ENCODE assay signal across 18 cellular contexts in the genomic region with DNA sequence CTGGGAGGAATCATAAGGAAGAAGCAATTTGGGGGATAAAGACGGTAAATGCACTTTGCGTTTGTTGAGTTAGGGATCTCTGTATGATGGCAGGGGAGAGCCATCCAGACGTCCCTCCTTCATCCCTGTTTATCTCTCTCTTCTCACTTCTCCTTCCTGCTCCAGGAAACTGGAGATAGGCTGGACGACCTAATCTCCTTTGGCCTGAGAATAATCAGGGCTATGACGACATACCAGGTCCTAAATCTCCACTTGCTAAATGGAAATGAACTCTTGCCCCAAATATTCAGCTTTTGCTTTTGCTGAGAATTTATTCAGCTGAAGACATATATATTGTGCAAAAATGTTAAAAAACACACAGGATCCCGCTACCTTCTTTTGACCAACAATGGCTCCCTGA.
DNase-seq lines count a peak whose midpoint lies in the region; TF ChIP-seq lines count a peak whose summit lies in the region.
"Had no signal": no experiment of that assay in that cellular context is flagged by ENCODE, and none has a peak within 500 bp of the region (broad histone marks: within the 10 kb centered on the region; RNA-seq: fewer than 3 reads in every experiment).

No MANE protein-coding gene starts in this region.

- WGBS in GM23248 (ENCODE audit: low coverage in 1 of 2, low lambda C conversion rate in 2 of 2, missing lambda C conversion rate in 2 of 2), 2 experiments: 59 to 68% methylated on average over 6 of the region's 6 CpGs
- WGBS in suprapubic skin: 53% methylated on average over 6 of the region's 6 CpGs

- no peak overlapping the region for H3K4me3 Mint-ChIP-seq in activated T-helper 1 cell treated with anti-CD3 and anti-CD28 coated beads, Interleukin-12 subunit alpha, Interleukin-12 subunit beta, Interleukin-2, Interleukin-4 antibody, amounts not matched to agents 30 ng/mL and 10 ng/mL and 1 ng/mL, durations not matched to agents 14 hours and 24 hours and 36 hours
- H3K4me3 Mint-ChIP-seq: stimulated activated naive CD8-positive, alpha-beta T cell treated with anti-CD3 and anti-CD28 coated beads, Interleukin-15, amount 100 ng/mL, for 72 hours had no signal

- no peak overlapping the region; the same call in 1 of the 2 replicates for H2AFZ ChIP-seq in GM23248

- H3K36me3 ChIP-seq in GM23248 (ENCODE audit: low read depth): no peaks in the 10 kb centered on the region
- H3K36me3 ChIP-seq in skeletal muscle satellite cell (ENCODE audit: insufficient read depth, low read length): no peaks in the 10 kb centered on the region
- H3K36me3 ChIP-seq in suprapubic skin: no peaks in the 10 kb centered on the region
- H3K36me3 ChIP-seq: BE2C had no signal

- H3K4me2 ChIP-seq in GM23248 (ENCODE audit: unreplicated experiment) (peak overlapping the region; percentile 58), skeletal muscle satellite cell (ENCODE audit: low read length) (peak overlapping the region; percentile 78)

- H3K9me2 ChIP-seq in GM23248 (ENCODE audit: insufficient read depth): no peaks in the 10 kb centered on the region

- H3F3A ChIP-seq in GM23248 (ENCODE audit: insufficient read depth): peaks cover 33% of the 10 kb centered on the region

- in situ Hi-C loops in GM23248 (cut with MboI): no loop called here

- peaks cover 22% of the 10 kb centered on the region for H3K36me3 Mint-ChIP-seq in activated T-helper 1 cell treated with anti-CD3 and anti-CD28 coated beads, Interleukin-12 subunit alpha, Interleukin-12 subunit beta, Interleukin-2, Interleukin-4 antibody, amounts not matched to agents 30 ng/mL and 10 ng/mL and 1 ng/mL, durations not matched to agents 14 hours and 24 hours and 36 hours (ENCODE audit: low read depth)

- no peak for TF ChIP-seq POLR2A in suprapubic skin (IDR thresholded peaks at IDR 0.05)

- H3K9me3 ChIP-seq in GM23248 (ENCODE audit: low read depth): no peaks in the 10 kb centered on the region
- H3K9me3 ChIP-seq in skeletal muscle satellite cell (replicated peaks; ENCODE audit: low read length): no peaks in the 10 kb centered on the region
- H3K9me3 ChIP-seq in suprapubic skin: no peaks in the 10 kb centered on the region
- H3K9me3 ChIP-seq: BE2C had no signal

- no peak for TF ChIP-seq EP300 in suprapubic skin (IDR thresholded peaks at IDR 0.05)

- H3K9ac ChIP-seq in GM23248 (peak overlapping the region; percentile 77), skeletal muscle satellite cell (ENCODE audit: low read depth, low read length) (peak overlapping the region; percentile 73)

- H4K20me1 ChIP-seq in GM23248 (ENCODE audit: insufficient read depth): no peaks in the 10 kb centered on the region

- H3K4me3 ChIP-seq in GM23248: peak overlapping the region; percentile 39
- H3K4me3 ChIP-seq in foreskin fibroblast (ENCODE audit: low read depth in 1 of 2, low read length in 2 of 2): no peak overlapping the region
- no peak overlapping the region for H3K4me3 ChIP-seq in skeletal muscle satellite cell (ENCODE audit: low read length)
- no peak overlapping the region for H3K4me3 ChIP-seq in suprapubic skin
- H3K4me3 ChIP-seq: GM12878, SK-N-MC had no signal

- H3K27me3 Mint-ChIP-seq in activated T-helper 1 cell treated with anti-CD3 and anti-CD28 coated beads, Interleukin-12 subunit alpha, Interleukin-12 subunit beta, Interleukin-2, Interleukin-4 antibody, amounts not matched to agents 30 ng/mL and 10 ng/mL and 1 ng/mL, durations not matched to agents 14 hours and 24 hours and 36 hours (ENCODE audit: insufficient read depth): no peaks in the 10 kb centered on the region

- TF ChIP-seq CTCF in foreskin fibroblast (IDR thresholded peaks at IDR 0.05; ENCODE audit: low read depth, low read length) (no peak), suprapubic skin (IDR thresholded peaks at IDR 0.05) (no peak)

- H3K27me3 ChIP-seq in GM23248 (replicated peaks; ENCODE audit: insufficient read depth) (no peaks in the 10 kb centered on the region), skeletal muscle satellite cell (ENCODE audit: control insufficient read depth, insufficient read depth, low read length) (no peaks in the 10 kb centered on the region), suprapubic skin (no peaks in the 10 kb centered on the region)
- H3K27me3 ChIP-seq: BE2C had no signal

- DNase-seq in GM23248 (peak; percentile 46), amniotic epithelial cell (ENCODE audit: low read depth) (peak; percentile 94), foreskin fibroblast (peak; percentile 59 to 76), A172 (ENCODE audit: low spot score) (no peak), suprapubic skin (ENCODE audit: low spot score in 2 of 2) (no peak)
- no peak for DNase-seq in stimulated activated CD4-positive, alpha-beta T cell treated with anti-CD3 and anti-CD28 coated beads, Interleukin-12 subunit alpha, Interleukin-12 subunit beta, amount 100 ng/mL, for 4 hours
- no peak for DNase-seq in activated T-helper 1 cell treated with anti-CD3 and anti-CD28 coated beads, Interleukin-12 subunit alpha, Interleukin-12 subunit beta, Interleukin-2, Interleukin-4 antibody, amounts not matched to agents 30 ng/mL and 10 ng/mL and 1 ng/mL, durations not matched to agents 14 hours and 24 hours and 36 hours (ENCODE audit: low spot score)
- DNase-seq: activated gamma-delta T cell; BE2C; GDM1; Karpas-422; NCI-H1105; NCI-H2171; stimulated activated CD4-positive, alpha-beta T cell treated with anti-CD3 and anti-CD28 coated beads, Interleukin-2, amount 100 ng/mL, for 24 hours; stimulated activated naive CD8-positive, alpha-beta T cell treated with anti-CD3 and anti-CD28 coated beads, Interleukin-15, amount 100 ng/mL, for 72 hours had no signal

- no peaks in the 10 kb centered on the region for H3K79me2 ChIP-seq in GM23248 (ENCODE audit: insufficient read depth)

- peaks cover 24% of the 10 kb centered on the region for H3K9me3 Mint-ChIP-seq in activated T-helper 1 cell treated with anti-CD3 and anti-CD28 coated beads, Interleukin-12 subunit alpha, Interleukin-12 subunit beta, Interleukin-2, Interleukin-4 antibody, amounts not matched to agents 30 ng/mL and 10 ng/mL and 1 ng/mL, durations not matched to agents 14 hours and 24 hours and 36 hours

- intact Hi-C loops in activated T-helper 1 cell treated with anti-CD3 and anti-CD28 coated beads, Interleukin-12 subunit alpha, Interleukin-12 subunit beta, Interleukin-2, Interleukin-4 antibody, amounts not matched to agents 30 ng/mL and 10 ng/mL and 1 ng/mL, durations not matched to agents 14 hours and 24 hours and 36 hours (cut with micrococcal nuclease): loop anchor here (10.0 kb wide), 3 partner anchors 181 to 1779 kb away; partner anchors contain the start of gene INHBA

- peaks cover 41% of the 10 kb centered on the region for H3K4me1 ChIP-seq in GM23248 (ENCODE audit: insufficient read depth)
- peaks cover 37% of the 10 kb centered on the region for H3K4me1 ChIP-seq in skeletal muscle satellite cell (ENCODE audit: control insufficient read depth, insufficient read depth, low read length)
- H3K4me1 ChIP-seq in suprapubic skin: peaks cover 19% of the 10 kb centered on the region
- H3K4me1 ChIP-seq: BE2C had no signal

- H3K27ac ChIP-seq in GM23248 (peak overlapping the region; percentile 91), suprapubic skin (no peak overlapping the region)
- H3K27ac ChIP-seq: SK-N-MC had no signal

- H3K27ac Mint-ChIP-seq in activated T-helper 1 cell treated with anti-CD3 and anti-CD28 coated beads, Interleukin-12 subunit alpha, Interleukin-12 subunit beta, Interleukin-2, Interleukin-4 antibody, amounts not matched to agents 30 ng/mL and 10 ng/mL and 1 ng/mL, durations not matched to agents 14 hours and 24 hours and 36 hours: no peak overlapping the region

- peaks cover 61% of the 10 kb centered on the region for H3K4me1 Mint-ChIP-seq in activated T-helper 1 cell treated with anti-CD3 and anti-CD28 coated beads, Interleukin-12 subunit alpha, Interleukin-12 subunit beta, Interleukin-2, Interleukin-4 antibody, amounts not matched to agents 30 ng/mL and 10 ng/mL and 1 ng/mL, durations not matched to agents 14 hours and 24 hours and 36 hours (ENCODE audit: low read depth)

Comparison
In these comparisons a context has a peak if more than half of its experiments do, and no peak if none do; other contexts are left out.
1. DNase-seq: peak in GM23248 (single experiment), amniotic epithelial cell (single experiment) and foreskin fibroblast (2 of 2); none in stimulated activated CD4-positive, alpha-beta T cell treated with anti-CD3 and anti-CD28 coated beads, Interleukin-12 subunit alpha, Interleukin-12 subunit beta, amount 100 ng/mL, for 4 hours (single experiment), A172 (single experiment), suprapubic skin (0 of 2) and activated T-helper 1 cell treated with anti-CD3 and anti-CD28 coated beads, Interleukin-12 subunit alpha, Interleukin-12 subunit beta, Interleukin-2, Interleukin-4 antibody, amounts not matched to agents 30 ng/mL and 10 ng/mL and 1 ng/mL, durations not matched to agents 14 hours and 24 hours and 36 hours (single experiment).